8 cellular contexts compared by ENCODE assay signal in the genomic region with DNA sequence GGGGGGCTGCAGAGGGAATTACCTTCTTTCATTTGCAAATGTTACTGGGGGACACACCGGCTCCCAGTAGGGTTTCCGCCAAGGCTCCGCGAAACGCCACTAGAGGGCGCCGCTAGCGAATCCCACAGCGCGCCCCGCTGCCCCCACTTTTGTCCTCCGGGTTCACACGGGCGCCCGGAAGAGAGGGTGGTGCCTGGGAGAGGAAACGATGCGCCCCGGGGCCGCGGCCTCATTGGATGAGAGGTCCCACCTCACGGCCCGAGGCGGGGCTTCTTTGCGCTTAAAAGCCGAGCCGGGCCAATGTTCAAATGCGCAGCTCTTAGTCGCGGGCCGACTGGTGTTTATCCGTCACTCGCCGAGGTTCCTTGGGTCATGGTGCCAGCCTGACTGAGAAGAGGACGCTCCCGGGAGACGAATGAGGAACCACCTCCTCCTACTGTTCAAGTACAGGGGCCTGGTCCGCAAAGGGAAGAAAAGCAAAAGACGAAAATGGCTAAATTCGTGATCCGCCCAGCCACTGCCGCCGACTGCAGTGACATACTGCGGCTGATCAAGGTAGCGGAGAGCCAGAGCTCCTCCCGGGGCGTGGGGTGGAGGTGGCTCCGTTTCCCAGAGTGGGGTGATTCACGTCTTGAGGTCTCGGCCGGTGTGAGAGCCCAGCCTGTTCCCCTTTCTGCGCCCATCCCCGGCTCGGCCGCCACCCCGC. TPM values are rescaled to one million over a fixed set of nuclear protein-coding genes. Genes with fewer than 3 reads are reported as not detected.
DNase-seq lines count a peak whose midpoint lies in the region; ATAC-seq and TF ChIP-seq lines count a peak whose summit lies in the region.

Gene SAT1, plus strand, starts transcription at position 311 of the 706 bp plus-strand sequence. Its CDS starts 179 bp downstream, at position 490.

- TF ChIP-seq EP300 in gastroesophageal sphincter (IDR thresholded peaks at IDR 0.05) (no peak), suprapubic skin (IDR thresholded peaks at IDR 0.05) (no peak)

- H3K4me1 ChIP-seq in gastroesophageal sphincter (peaks cover 0 to 26% (median 0%) of the 10 kb centered on the region in 3 donors), suprapubic skin (peaks cover 4% of the 10 kb centered on the region)

- H3K4me3 ChIP-seq in NB4 (ENCODE audit: low read depth, low read length) (peak within 1 kb of the TSS; percentile 94), SK-N-MC (peak within 1 kb of the TSS; percentile 86), gastroesophageal sphincter (peak within 1 kb of the TSS; percentile 74 to 81), suprapubic skin (peak within 1 kb of the TSS; percentile 64)

- WGBS in gastroesophageal sphincter (ENCODE audit: low coverage in 1 of 2), 2 donors, result no CpG with 5 or more reads among the region's 55 CpGs
- WGBS in suprapubic skin, result 29% methylated on average over 32 of the region's 55 CpGs

- H3K4me3 Mint-ChIP-seq in activated naive CD4-positive, alpha-beta T cell treated with anti-CD3 and anti-CD28 coated beads, Interleukin-2, amount 10 ng/mL, durations not matched to agents 7 days and 5 days, result peak within 1 kb of the TSS; percentile 94

- peak within 1 kb of the TSS; percentile 77 for H3K9ac ChIP-seq in SK-N-MC (ENCODE audit: insufficient read length)

- H3K36me3 ChIP-seq in SK-N-MC (ENCODE audit: insufficient read depth, low read length) (no peaks in the 10 kb centered on the region; the same call in 1 of the 2 replicates), gastroesophageal sphincter (peaks cover 0 to 9% of the 10 kb centered on the region in 2 donors), suprapubic skin (no peaks in the 10 kb centered on the region)

- CTCF ChIA-PET in GM10248 (lab: Yijun Ruan, JAX), result interaction anchor here (0.6 to 6.8 kb wide), 14 partner anchors 10 to 271 kb away, joined by 3 to 54 read pairs (median 4); partner anchors contain the start of genes ACOT9, APOO and CXorf58
- CTCF ChIA-PET in activated naive CD4-positive, alpha-beta T cell treated with anti-CD3 and anti-CD28 coated beads, Interleukin-2, amount 10 ng/mL, durations not matched to agents 7 days and 5 days (lab: Charles Lee), result interaction anchor here (0.8 to 3.7 kb wide), 8 partner anchors 10 to 272 kb away, joined by 3 to 38 read pairs (median 5); partner anchors contain the start of gene EIF2S3

- H3K27ac ChIP-seq in SK-N-MC (peak within 1 kb of the TSS; percentile 60), gastroesophageal sphincter (peak within 1 kb of the TSS; percentile 90 to 94 (median 93)), suprapubic skin (peak within 1 kb of the TSS; percentile 93)

- H3K27me3 ChIP-seq in gastroesophageal sphincter (no peaks in the 10 kb centered on the region), suprapubic skin (no peaks in the 10 kb centered on the region)

- peak; percentile 86 for DNase-seq in GM10248 (ENCODE audit: extremely low spot score)
- DNase-seq in NB4 (ENCODE audit: low read depth), result peak; percentile 96
- no peak for DNase-seq in SK-N-MC (ENCODE audit: low read depth, low spot score)
- DNase-seq in activated naive CD4-positive, alpha-beta T cell treated with anti-CD3 and anti-CD28 coated beads, Interleukin-2, amount 10 ng/mL, durations not matched to agents 7 days and 5 days, result peak; percentile 94
- DNase-seq in nucleus accumbens (lab: John Stamatoyannopoulos, UW), result peak; percentile 54 to 97 (median 88)
- peak; percentile 97 to 98 for DNase-seq in suprapubic skin (ENCODE audit: low spot score in 2 of 2)

- H3K27me3 Mint-ChIP-seq in activated naive CD4-positive, alpha-beta T cell treated with anti-CD3 and anti-CD28 coated beads, Interleukin-2, amount 10 ng/mL, durations not matched to agents 7 days and 5 days, result no peaks in the 10 kb centered on the region

- ATAC-seq in HG02571 (IDR thresholded peaks at IDR 0.05; ENCODE audit: unreplicated experiment), result peak; percentile 84
- peak; percentile 95 for ATAC-seq in gastroesophageal sphincter

- TF ChIP-seq CTCF in GM10248 (IDR thresholded peaks at IDR 0.05; ENCODE audit: control extremely low read depth, extremely low read depth, low read depth, missing control alignments), result peak; percentile 50
- TF ChIP-seq CTCF in NB4 (IDR thresholded peaks at IDR 0.05; ENCODE audit: low read depth, low read length), result peak; percentile 51
- peak; percentile 65 to 84 (median 80) for TF ChIP-seq CTCF in gastroesophageal sphincter (IDR thresholded peaks at IDR 0.05)
- TF ChIP-seq CTCF in suprapubic skin (IDR thresholded peaks at IDR 0.05), result peak; percentile 64 to 70

- peak within 1 kb of the TSS; percentile 97 for H3K27ac Mint-ChIP-seq in activated naive CD4-positive, alpha-beta T cell treated with anti-CD3 and anti-CD28 coated beads, Interleukin-2, amount 10 ng/mL, durations not matched to agents 7 days and 5 days

- H3K4me1 Mint-ChIP-seq in activated naive CD4-positive, alpha-beta T cell treated with anti-CD3 and anti-CD28 coated beads, Interleukin-2, amount 10 ng/mL, durations not matched to agents 7 days and 5 days, result peaks cover 39% of the 10 kb centered on the region

- TF ChIP-seq POLR2A in NB4 (IDR thresholded peaks at IDR 0.05; ENCODE audit: extremely low read depth, insufficient read length) (peak; percentile 99), gastroesophageal sphincter (IDR thresholded peaks at IDR 0.05) (peak; percentile 97 to 99), suprapubic skin (IDR thresholded peaks at IDR 0.05) (peak; percentile 91 to 97)

- H3K9me3 ChIP-seq in SK-N-MC (ENCODE audit: low read depth, low read length) (no peaks in the 10 kb centered on the region), gastroesophageal sphincter (no peaks in the 10 kb centered on the region), suprapubic skin (no peaks in the 10 kb centered on the region)

- POLR2A ChIA-PET in GM10248 (lab: Yijun Ruan, JAX), result interaction anchor here (0.5 to 2.4 kb wide), 24 partner anchors 8 to 1793 kb away, joined by 3 to 28 read pairs (median 3); partner anchors contain the start of genes ACOT9, EIF2S3 and PRDX4

- peaks cover 27% of the 10 kb centered on the region for H3K36me3 Mint-ChIP-seq in activated naive CD4-positive, alpha-beta T cell treated with anti-CD3 and anti-CD28 coated beads, Interleukin-2, amount 10 ng/mL, durations not matched to agents 7 days and 5 days

- H3K9me3 Mint-ChIP-seq in activated naive CD4-positive, alpha-beta T cell treated with anti-CD3 and anti-CD28 coated beads, Interleukin-2, amount 10 ng/mL, durations not matched to agents 7 days and 5 days, result no peaks in the 10 kb centered on the region

RNA-seq across cellular contexts. Expression of gene SAT1, which starts in this region (rescaled TPM):
- total RNA-seq in gastroesophageal sphincter (100 to 1,000 TPM; 167 to 405 (median 277) TPM), suprapubic skin (100 to 1,000 TPM; 131 to 357 (median 202) TPM)
